15 cellular contexts compared by ENCODE assay signal in the genomic region with DNA sequence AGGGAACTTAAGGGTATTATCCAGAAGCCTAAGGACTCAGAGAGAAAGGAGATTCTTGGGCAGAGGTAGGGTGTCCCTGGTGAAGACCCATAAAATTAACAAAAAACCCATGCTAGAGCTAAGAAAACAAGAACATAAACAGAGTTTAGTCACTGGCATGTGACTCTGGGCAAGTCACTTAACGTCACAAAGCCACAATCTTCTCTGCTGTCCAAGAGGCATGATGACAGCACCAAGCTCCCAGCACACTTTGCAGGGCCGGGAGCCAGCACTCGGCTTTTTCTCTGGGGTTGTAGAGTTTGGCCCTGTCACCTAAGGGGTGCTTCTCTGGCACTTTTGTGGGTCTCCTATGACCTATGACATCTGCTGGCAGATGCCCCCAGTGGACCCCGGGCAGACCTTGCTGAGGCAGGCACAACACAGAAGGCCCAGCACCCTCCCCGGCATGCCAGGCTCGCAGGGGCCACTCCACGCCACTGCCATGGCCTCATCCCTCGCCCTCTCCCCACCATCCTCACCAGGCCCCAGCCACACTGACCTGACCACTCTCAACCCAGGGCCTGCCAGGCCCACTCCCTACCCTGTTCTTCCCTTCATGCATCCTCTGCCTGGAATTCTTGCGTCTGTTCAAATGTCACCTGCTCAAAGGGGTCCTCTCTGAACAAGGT.
"Had no signal": no experiment of that assay in that cellular context is flagged by ENCODE, and none has a peak within 500 bp of the region (broad histone marks: within the 10 kb centered on the region; RNA-seq: fewer than 3 reads in every experiment).

No MANE protein-coding gene starts in this region.

- H3K27ac Mint-ChIP-seq: activated CD4-positive, alpha-beta T cell treated with anti-CD3 and anti-CD28 coated beads for 36 hours; activated CD8-positive, alpha-beta T cell treated with anti-CD3 and anti-CD28 coated beads for 36 hours; stimulated activated effector memory CD8-positive, alpha-beta T cell treated with anti-CD3 and anti-CD28 coated beads, Interleukin-12 subunit alpha, Interleukin-12 subunit beta, amount 100 ng/mL, for 72 hours had no signal

- ATAC-seq: activated CD4-positive, alpha-beta T cell treated with anti-CD3 and anti-CD28 coated beads for 36 hours; activated CD8-positive, alpha-beta T cell treated with anti-CD3 and anti-CD28 coated beads for 36 hours; stimulated activated effector memory CD8-positive, alpha-beta T cell treated with anti-CD3 and anti-CD28 coated beads, Interleukin-12 subunit alpha, Interleukin-12 subunit beta, amount 100 ng/mL, for 72 hours had no signal

- H3K27me3 Mint-ChIP-seq: activated CD4-positive, alpha-beta T cell treated with anti-CD3 and anti-CD28 coated beads for 36 hours; activated CD8-positive, alpha-beta T cell treated with anti-CD3 and anti-CD28 coated beads for 36 hours had no signal

- H3K27ac ChIP-seq: epithelial cell of prostate, VCaP had no signal

- H3K4me3 Mint-ChIP-seq: activated CD4-positive, alpha-beta T cell treated with anti-CD3 and anti-CD28 coated beads for 36 hours; activated CD8-positive, alpha-beta T cell treated with anti-CD3 and anti-CD28 coated beads for 36 hours; stimulated activated effector memory CD8-positive, alpha-beta T cell treated with anti-CD3 and anti-CD28 coated beads, Interleukin-12 subunit alpha, Interleukin-12 subunit beta, amount 100 ng/mL, for 72 hours had no signal

- DNase-seq: activated CD4-positive, alpha-beta T cell treated with anti-CD3 and anti-CD28 coated beads for 36 hours; activated CD8-positive, alpha-beta memory T cell treated with anti-CD3 and anti-CD28 coated beads, Interleukin-2, amount 50 U/mL, for 4 hours; activated CD8-positive, alpha-beta T cell treated with anti-CD3 and anti-CD28 coated beads for 36 hours; activated naive CD4-positive, alpha-beta T cell treated with Interleukin-2 at 50 U/mL for 16 hours; central memory CD4-positive, alpha-beta T cell; cortex of kidney; effector memory CD4-positive, alpha-beta T cell; hypothalamus; midbrain; posterior cingulate gyrus; substantia nigra; T-helper 9 cell had no signal
